ENCODE assay signal across 20 cellular contexts in genomic region chr1:192235127-192235526, GRCh38.
"Had no signal": no experiment of that assay in that cellular context is flagged by ENCODE, and none has a peak within 500 bp of the region (broad histone marks: within the 10 kb centered on the region; RNA-seq: fewer than 3 reads in every experiment).

No MANE protein-coding gene starts in this region.

- H3K36me3 ChIP-seq: breast epithelium, prostate gland, tibial artery, vagina had no signal

- DNase-seq: activated CD4-positive, alpha-beta T cell treated with anti-CD3 and anti-CD28 coated beads, Interleukin-2, amount 10 ng/mL, durations not matched to agents 24 days and 14 days; activated CD8-positive, alpha-beta memory T cell treated with anti-CD3 and anti-CD28 coated beads, Interleukin-2, amount 50 U/mL, for 48 hours; activated CD8-positive, alpha-beta T cell treated with anti-CD3 and anti-CD28 coated beads, Interleukin-2, amount 10 ng/mL, durations not matched to agents 7 days and 5 days; activated gamma-delta T cell treated with Interleukin-2 at 50 U/mL for 16 hours; amygdala; cerebellar nuclear complex; dermis blood vessel endothelial cell; effector memory CD8-positive, alpha-beta T cell; head of caudate nucleus; immature natural killer cell; right cardiac atrium; small intestine; stimulated activated CD4-positive, alpha-beta T cell treated with anti-CD3 and anti-CD28 coated beads, Interleukin-4, amount 100 ng/mL, for 24 hours; stimulated activated naive CD4-positive, alpha-beta T cell; tibial artery had no signal

- H3K27ac ChIP-seq: breast epithelium, epithelial cell of prostate, prostate gland, tibial artery, vagina had no signal

- H3K27me3 ChIP-seq: breast epithelium, tibial artery, vagina had no signal

- H3K9me3 ChIP-seq: breast epithelium, prostate gland, tibial artery, vagina had no signal

- H3K4me1 ChIP-seq: breast epithelium, prostate gland, tibial artery, vagina had no signal

- FAIRE-seq: frontal cortex, small intestine had no signal

- H3K4me3 ChIP-seq: breast epithelium, prostate gland, tibial artery, vagina had no signal
